In the genomic region with DNA sequence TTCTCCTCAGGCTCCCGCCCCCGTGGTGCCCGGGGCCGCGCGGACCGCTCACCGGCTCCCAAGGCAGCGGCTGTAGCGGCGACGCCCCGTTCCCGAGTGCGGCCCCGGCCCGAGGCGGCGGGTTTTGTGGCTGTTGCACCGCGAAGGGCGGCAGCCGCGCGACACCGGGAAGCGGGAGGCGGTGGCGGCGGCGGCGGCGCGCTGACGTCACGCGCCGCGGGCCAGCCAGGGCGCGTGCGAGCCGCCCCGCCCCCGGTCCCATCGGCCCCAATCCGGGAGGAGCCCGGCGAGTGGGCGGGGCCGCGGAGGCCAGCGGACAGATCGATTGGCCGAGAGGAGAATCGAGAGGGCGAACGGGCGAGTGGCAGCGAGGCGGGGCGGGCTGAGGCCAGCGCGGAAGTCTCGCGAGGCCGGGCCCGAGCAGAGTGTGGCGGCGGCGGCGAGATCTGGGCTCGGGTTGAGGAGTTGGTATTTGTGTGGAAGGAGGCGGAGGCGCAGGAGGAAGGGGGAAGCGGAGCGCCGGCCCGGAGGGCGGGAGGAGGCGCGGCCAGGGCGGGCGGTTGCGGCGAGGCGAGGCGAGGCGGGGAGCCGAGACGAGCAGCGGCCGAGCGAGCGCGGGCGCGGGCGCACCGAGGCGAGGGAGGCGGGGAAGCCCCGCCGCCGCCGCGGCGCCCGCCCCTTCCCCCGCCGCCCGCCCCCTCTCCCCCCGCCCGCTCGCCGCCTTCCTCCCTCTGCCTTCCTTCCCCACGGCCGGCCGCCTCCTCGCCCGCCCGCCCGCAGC, we compare ENCODE assay signal across 8 cellular contexts. TPM values are rescaled to one million over a fixed set of nuclear protein-coding genes. Genes with fewer than 3 reads are reported as not detected.
A peak's percentile ranks its signal among the peaks of the same experiment; 100 is the strongest.
DNase-seq lines count a peak whose midpoint lies in the region; ATAC-seq and TF ChIP-seq lines count a peak whose summit lies in the region.

TSS of gene YY1 (plus strand) at position 726 of the 781 bp plus-strand sequence. CDS start 101 bp downstream, outside the sequence.

- no peaks in the 10 kb centered on the region for H3K9me3 Mint-ChIP-seq in T-helper 1 cell treated with Interleukin-12 subunit alpha and Interleukin-12 subunit beta and Interleukin-4 antibody, amounts not matched to agents 30 μg/mL and 1 μg/mL, for 36 hours

- peak; percentile 64 for ATAC-seq in GM18499 (IDR thresholded peaks at IDR 0.05; ENCODE audit: insufficient read depth, unreplicated experiment)
- peak; percentile 77 for ATAC-seq in HG02938 (IDR thresholded peaks at IDR 0.05; ENCODE audit: unreplicated experiment)
- ATAC-seq in left cardiac atrium = peak; percentile 88 to 90

- peak within 1 kb of the TSS; percentile 99 to 100 for H3K4me3 ChIP-seq in prostate gland

- H3K27ac ChIP-seq in prostate gland = peak within 1 kb of the TSS; percentile 98 to 99

- peaks cover 30% of the 10 kb centered on the region for H3K36me3 Mint-ChIP-seq in T-helper 1 cell treated with Interleukin-12 subunit alpha and Interleukin-12 subunit beta and Interleukin-4 antibody, amounts not matched to agents 30 μg/mL and 1 μg/mL, for 36 hours (ENCODE audit: low read depth)

- H3K4me3 Mint-ChIP-seq in T-helper 1 cell treated with Interleukin-12 subunit alpha and Interleukin-12 subunit beta and Interleukin-4 antibody, amounts not matched to agents 30 μg/mL and 1 μg/mL, for 36 hours = peak within 1 kb of the TSS; percentile 99

- peaks cover 14% of the 10 kb centered on the region for H3K4me1 ChIP-seq in prostate gland (replicated peaks)

- H3K27me3 ChIP-seq in prostate gland (replicated peaks; ENCODE audit: insufficient read depth) = no peaks in the 10 kb centered on the region

- peak; percentile 82 for TF ChIP-seq POLR2A in prostate gland (IDR thresholded peaks at IDR 0.05)

- no peaks in the 10 kb centered on the region for H3K27me3 Mint-ChIP-seq in T-helper 1 cell treated with Interleukin-12 subunit alpha and Interleukin-12 subunit beta and Interleukin-4 antibody, amounts not matched to agents 30 μg/mL and 1 μg/mL, for 36 hours (ENCODE audit: low read depth)

- intact Hi-C loops in left cardiac atrium (cut with DNase I) = no loop called here
- intact Hi-C loops in prostate gland (cut with DNase I) = loop anchor here (5.0 kb wide), 1 partner anchor 139 kb away; the partner anchor contains the start of gene WDR25

- DNase-seq in NCI-H1694 treated with DMSO at 0.1 percent for 48 hours (lab: John Stamatoyannopoulos, UW) (peak; percentile 99), amniotic stem cell (lab: John Stamatoyannopoulos, UW) (peak; percentile 99), left cardiac atrium (peak; percentile 100), prostate gland (ENCODE audit: low spot score) (peak; percentile 98), ureter (ENCODE audit: low spot score) (peak; percentile 99)

- TF ChIP-seq CTCF in prostate gland (IDR thresholded peaks at IDR 0.05) = peak in 1 of 4 experiments; percentile 21

- WGBS in prostate gland = under 1% methylated on average over 86 of the region's 123 CpGs

- H3K36me3 ChIP-seq in prostate gland = no peaks in the 10 kb centered on the region

- no peaks in the 10 kb centered on the region for H3K9me3 ChIP-seq in prostate gland

- peak within 1 kb of the TSS; percentile 99 for H3K27ac Mint-ChIP-seq in T-helper 1 cell treated with Interleukin-12 subunit alpha and Interleukin-12 subunit beta and Interleukin-4 antibody, amounts not matched to agents 30 μg/mL and 1 μg/mL, for 36 hours

- H3K4me1 Mint-ChIP-seq in T-helper 1 cell treated with Interleukin-12 subunit alpha and Interleukin-12 subunit beta and Interleukin-4 antibody, amounts not matched to agents 30 μg/mL and 1 μg/mL, for 36 hours (ENCODE audit: low read depth) = peaks cover 58% of the 10 kb centered on the region

RNA-seq across cellular contexts. Expression of gene YY1, which starts in this region (rescaled TPM):
- total RNA-seq in left cardiac atrium (10 to 100 TPM; 41.0 to 45.7 TPM), prostate gland (10 to 100 TPM; 44.4 to 60.7 TPM), ureter (79.4 TPM)

Comparison
In these comparisons a context has a peak if more than half of its experiments do, and no peak if none do; other contexts are left out.
1. Peak in every context shown above with its lines: DNase-seq, ATAC-seq, H3K4me3 ChIP-seq and H3K27ac ChIP-seq.